ENCODE assay signal across 19 cellular contexts in the genomic region with DNA sequence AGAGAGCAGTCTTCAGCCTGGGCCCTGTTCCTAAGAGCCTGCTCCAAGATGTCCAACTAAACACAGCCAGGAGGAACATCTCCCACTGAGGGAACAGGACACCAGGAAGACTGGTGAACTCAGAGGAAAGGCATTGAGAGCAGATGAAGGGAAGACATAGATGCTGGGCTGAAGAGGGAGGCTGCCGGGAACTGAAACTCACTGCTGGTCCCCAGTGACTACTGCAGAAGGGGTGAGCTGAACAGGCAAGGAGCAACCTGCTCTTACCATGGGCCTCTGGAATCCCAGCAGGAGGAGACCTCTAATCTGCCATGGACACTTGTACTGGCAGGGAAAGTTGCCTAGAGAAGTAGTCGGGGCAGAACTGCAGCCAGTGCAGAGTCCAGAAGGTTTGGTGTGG.
"Had no signal": no experiment of that assay in that cellular context is flagged by ENCODE, and none has a peak within 500 bp of the region (broad histone marks: within the 10 kb centered on the region; RNA-seq: fewer than 3 reads in every experiment).

No MANE protein-coding gene starts in this region.

- H3K9ac ChIP-seq: SK-N-SH had no signal

- H3K4me3 Mint-ChIP-seq: T-cell had no signal

- H3K27ac Mint-ChIP-seq: T-cell had no signal

- ATAC-seq: T-cell had no signal

- H3K4me1 Mint-ChIP-seq: T-cell had no signal

- H3K9me3 ChIP-seq: SK-N-SH had no signal

- H3K4me2 ChIP-seq: SK-N-SH had no signal

- DNase-seq: KBM-7, MM.1S, NCI-H1092 treated with DMSO at 0.1 percent for 48 hours, NCI-H1436, NCI-H187, NCI-H2029, NCI-H2081 treated with DMSO at 0.1 percent for 48 hours, NCI-H2171, NCI-H226, NCI-H446, NCI-H510A, NCI-H524 treated with DMSO at 0.1 percent for 48 hours, NCI-H69, NCI-H774, Right ventricle myocardium superior, RPMI8226, SK-N-SH, SW 1271, T-cell had no signal
